Comparison of ENCODE assay signal across 10 cellular contexts in genomic region chr1:178536844-178537371, GRCh38. TPM values are rescaled to one million over a fixed set of nuclear protein-coding genes. Genes with fewer than 3 reads are reported as not detected.
DNase-seq lines count a peak whose midpoint lies in the region; ATAC-seq, FAIRE-seq and TF ChIP-seq lines count a peak whose summit lies in the region.
"Had no signal": no experiment of that assay in that cellular context is flagged by ENCODE, and none has a peak within 500 bp of the region (broad histone marks: within the 10 kb centered on the region; RNA-seq: fewer than 3 reads in every experiment).

No MANE protein-coding gene starts in this region.

- H3K36me3 ChIP-seq in mucosa of stomach (ENCODE audit: control insufficient read depth, insufficient read depth, low read length): no peaks in the 10 kb centered on the region
- H3K36me3 ChIP-seq: cardiac muscle cell, SJSA1 had no signal

- CTCF ChIA-PET in A549 (lab: Yijun Ruan, JAX) (interaction anchor here (0.6 to 18.9 kb wide), 9 partner anchors 9 to 1061 kb away, joined by 3 to 352 read pairs (median 3); no protein-coding TSS in a partner anchor), GM10248 (lab: Yijun Ruan, JAX) (interaction anchor here (1.4 to 11.1 kb wide), 5 partner anchors 9 to 1273 kb away, joined by 3 to 118 read pairs (median 12); no protein-coding TSS in a partner anchor)

- no peak for TF ChIP-seq POLR2A in A549 (IDR thresholded peaks at IDR 0.05; ENCODE audit: low read length)
- TF ChIP-seq POLR2A in erythroblast (IDR thresholded peaks at IDR 0.05; ENCODE audit: low read length): no peak

- no peak for TF ChIP-seq RAD21 in A549 (conservative IDR thresholded peaks at IDR 0.05 in 1 of 2, IDR thresholded peaks at IDR 0.05 in 1 of 2)

- 1% methylated on average over 7 of the region's 7 CpGs for WGBS in A549 (ENCODE audit: missing lambda C conversion rate)

- TF ChIP-seq EP300 in A549 (IDR thresholded peaks at IDR 0.05): no peak

- H3K4me2 ChIP-seq in A549: peak overlapping the region; percentile 78

- peak; percentile 82 for FAIRE-seq in A549 (lab: Jason Lieb, UNC)

- H3K27ac ChIP-seq in A549: peak overlapping the region; percentile 79 to 83
- H3K27ac ChIP-seq: cardiac muscle cell, SJSA1 had no signal

- ATAC-seq in A549: peak; percentile 71 to 81

- 0 out of 3 replicates have a peak overlapping the region, but pooled peaks have one; percentile 15 for H3K4me3 ChIP-seq in A549
- no peak overlapping the region for H3K4me3 ChIP-seq in LNCaP clone FGC (ENCODE audit: low read depth, low read length)
- H3K4me3 ChIP-seq in mucosa of stomach (ENCODE audit: low read length): no peak overlapping the region
- H3K4me3 ChIP-seq: cardiac muscle cell, SJSA1 had no signal

- TF ChIP-seq CTCF in A549 (IDR thresholded peaks at IDR 0.05) (no peak), LNCaP clone FGC (IDR thresholded peaks at IDR 0.05; ENCODE audit: control insufficient read depth, extremely low read depth, insufficient read depth) (no peak), GM10248 (IDR thresholded peaks at IDR 0.05; ENCODE audit: control extremely low read depth, extremely low read depth, low read depth, missing control alignments) (no peak)

- no peaks in the 10 kb centered on the region for H3K27me3 ChIP-seq in mucosa of stomach (ENCODE audit: control insufficient read depth, insufficient read depth, low read length)
- H3K27me3 ChIP-seq: cardiac muscle cell, SJSA1 had no signal

- POLR2A ChIA-PET in A549 (lab: Yijun Ruan, JAX) (no interaction called here), GM10248 (lab: Yijun Ruan, JAX) (no interaction called here)

- peak overlapping the region; percentile 51 for H3K9ac ChIP-seq in mucosa of stomach (ENCODE audit: low read length)

- DNase-seq in A549 (ENCODE audit: low read depth in 1 of 2, low spot score in 1 of 2): peak; percentile 82 to 90
- DNase-seq in LNCaP clone FGC (ENCODE audit: low read depth): peak; percentile 59
- peak; percentile 69 for DNase-seq in erythroblast (lab: John Stamatoyannopoulos, UW)
- no peak for DNase-seq in GM10248 (ENCODE audit: extremely low spot score)
- no peak for DNase-seq in NCI-H345 (lab: John Stamatoyannopoulos, UW)
- no peak for DNase-seq in activated naive CD4-positive, alpha-beta T cell (lab: John Stamatoyannopoulos, UW)
- no peak for DNase-seq in KG1 (lab: John Stamatoyannopoulos, UW)

- H3K4me1 ChIP-seq in A549: peaks cover 56% of the 10 kb centered on the region
- peaks cover 58% of the 10 kb centered on the region for H3K4me1 ChIP-seq in mucosa of stomach (ENCODE audit: control insufficient read depth, insufficient read depth, low read length)

- H3K9me3 ChIP-seq in A549 (no peaks in the 10 kb centered on the region), mucosa of stomach (ENCODE audit: control insufficient read depth, low read length) (no peaks in the 10 kb centered on the region)
- H3K9me3 ChIP-seq: SJSA1 had no signal

TF ChIP-seq in A549, 52 proteins besides CTCF, POLR2A, EP300 and RAD21:
- TF ChIP-seq FOSL2 (IDR thresholded peaks at IDR 0.05): peak; percentile 32; the same call in 1 of the 2 replicates
- peak; percentile 82 for TF ChIP-seq FOSL2 (CRISPR knock-in tag; IDR thresholded peaks at IDR 0.05)
- peak; percentile 50 for TF ChIP-seq MAFK (IDR thresholded peaks at IDR 0.05; ENCODE audit: partially characterized antibody)
- TF ChIP-seq, protein P1, sequence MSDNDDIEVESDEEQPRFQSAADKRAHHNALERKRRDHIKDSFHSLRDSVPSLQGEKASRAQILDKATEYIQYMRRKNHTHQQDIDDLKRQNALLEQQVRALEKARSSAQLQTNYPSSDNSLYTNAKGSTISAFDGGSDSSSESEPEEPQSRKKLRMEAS (IDR thresholded peaks at IDR 0.05): peak; percentile 68
- TF ChIP-seq, protein P2, sequence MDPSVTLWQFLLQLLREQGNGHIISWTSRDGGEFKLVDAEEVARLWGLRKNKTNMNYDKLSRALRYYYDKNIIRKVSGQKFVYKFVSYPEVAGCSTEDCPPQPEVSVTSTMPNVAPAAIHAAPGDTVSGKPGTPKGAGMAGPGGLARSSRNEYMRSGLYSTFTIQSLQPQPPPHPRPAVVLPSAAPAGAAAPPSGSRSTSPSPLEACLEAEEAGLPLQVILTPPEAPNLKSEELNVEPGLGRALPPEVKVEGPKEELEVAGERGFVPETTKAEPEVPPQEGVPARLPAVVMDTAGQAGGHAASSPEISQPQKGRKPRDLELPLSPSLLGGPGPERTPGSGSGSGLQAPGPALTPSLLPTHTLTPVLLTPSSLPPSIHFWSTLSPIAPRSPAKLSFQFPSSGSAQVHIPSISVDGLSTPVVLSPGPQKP (IDR thresholded peaks at IDR 0.05; ENCODE audit: low read depth, low read length): no peak
- no peak for TF ChIP-seq JUN (IDR thresholded peaks at IDR 0.05)
- TF ChIP-seq, protein P3, sequence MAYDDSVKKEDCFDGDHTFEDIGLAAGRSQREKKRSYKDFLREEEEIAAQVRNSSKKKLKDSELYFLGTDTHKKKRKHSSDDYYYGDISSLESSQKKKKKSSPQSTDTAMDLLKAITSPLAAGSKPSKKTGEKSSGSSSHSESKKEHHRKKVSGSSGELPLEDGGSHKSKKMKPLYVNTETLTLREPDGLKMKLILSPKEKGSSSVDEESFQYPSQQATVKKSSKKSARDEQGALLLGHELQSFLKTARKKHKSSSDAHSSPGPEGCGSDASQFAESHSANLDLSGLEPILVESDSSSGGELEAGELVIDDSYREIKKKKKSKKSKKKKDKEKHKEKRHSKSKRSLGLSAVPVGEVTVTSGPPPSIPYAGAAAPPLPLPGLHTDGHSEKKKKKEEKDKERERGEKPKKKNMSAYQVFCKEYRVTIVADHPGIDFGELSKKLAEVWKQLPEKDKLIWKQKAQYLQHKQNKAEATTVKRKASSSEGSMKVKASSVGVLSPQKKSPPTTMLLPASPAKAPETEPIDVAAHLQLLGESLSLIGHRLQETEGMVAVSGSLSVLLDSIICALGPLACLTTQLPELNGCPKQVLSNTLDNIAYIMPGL (CRISPR knock-in tag; IDR thresholded peaks at IDR 0.05; ENCODE audit: borderline replicate concordance): no peak
- no peak for TF ChIP-seq HDAC2 (IDR thresholded peaks at IDR 0.05)
- no peak for TF ChIP-seq SREBF2 (IDR thresholded peaks at IDR 0.05)
- TF ChIP-seq TP53 (CRISPR knock-in tag; IDR thresholded peaks at IDR 0.05): no peak

RNA-seq across cellular contexts. Expression of gene TEX35, which starts 24.0 kb away (rescaled TPM):
- not detected in 2 replicates for polyA plus RNA-seq in A549 (2011; rRNA removed)
- 0.03 and 0.06 TPM in 2 replicates for polyA plus RNA-seq in A549 (2012; cell fraction: cytosol; rRNA removed)
- 0.05 TPM in 1 of 2 replicates, not detected in the other for polyA plus RNA-seq in A549 (2012; cell fraction: nucleus; rRNA removed)
- polyA plus RNA-seq in A549 (2017; fragmentation: RNase III; extraction: RNeasy Plus Mini Kit Qiagen cat#74134 plus additional on column Dnase treatment): 0.05 TPM in 1 of 3 replicates, not detected in the others
- polyA minus RNA-seq in A549 (2011; rRNA and poly(A)+ RNA removed): 0.19 TPM in 1 of 2 replicates, not detected in the other
- polyA plus RNA-seq: cardiac muscle cell had no signal

RNA-seq across cellular contexts. Expression of gene CLEC20A, which starts 40.1 kb away (rescaled TPM):
- polyA plus RNA-seq in A549 (2011; rRNA removed) (not detected in 2 replicates), A549 (2017; fragmentation: RNase III; extraction: RNeasy Plus Mini Kit Qiagen cat#74134 plus additional on column Dnase treatment) (not detected in 3 replicates)
- not detected in 2 replicates for polyA plus RNA-seq in A549 (2012; cell fraction: cytosol; rRNA removed)
- polyA plus RNA-seq in A549 (2012; cell fraction: nucleus; rRNA removed): not detected in 2 replicates
- not detected in 2 replicates for polyA minus RNA-seq in A549 (2011; rRNA and poly(A)+ RNA removed)
- polyA plus RNA-seq: cardiac muscle cell had no signal

Comparison
In these comparisons a context has a peak if more than half of its experiments do, and no peak if none do; other contexts are left out.
1. DNase-seq: peak in A549 (2 of 2), LNCaP clone FGC (single experiment) and erythroblast (2 of 2); none in GM10248 (single experiment), NCI-H345 (single experiment), activated naive CD4-positive, alpha-beta T cell (0 of 4) and KG1 (single experiment).